8 cellular contexts compared by ENCODE assay signal in the genomic region with DNA sequence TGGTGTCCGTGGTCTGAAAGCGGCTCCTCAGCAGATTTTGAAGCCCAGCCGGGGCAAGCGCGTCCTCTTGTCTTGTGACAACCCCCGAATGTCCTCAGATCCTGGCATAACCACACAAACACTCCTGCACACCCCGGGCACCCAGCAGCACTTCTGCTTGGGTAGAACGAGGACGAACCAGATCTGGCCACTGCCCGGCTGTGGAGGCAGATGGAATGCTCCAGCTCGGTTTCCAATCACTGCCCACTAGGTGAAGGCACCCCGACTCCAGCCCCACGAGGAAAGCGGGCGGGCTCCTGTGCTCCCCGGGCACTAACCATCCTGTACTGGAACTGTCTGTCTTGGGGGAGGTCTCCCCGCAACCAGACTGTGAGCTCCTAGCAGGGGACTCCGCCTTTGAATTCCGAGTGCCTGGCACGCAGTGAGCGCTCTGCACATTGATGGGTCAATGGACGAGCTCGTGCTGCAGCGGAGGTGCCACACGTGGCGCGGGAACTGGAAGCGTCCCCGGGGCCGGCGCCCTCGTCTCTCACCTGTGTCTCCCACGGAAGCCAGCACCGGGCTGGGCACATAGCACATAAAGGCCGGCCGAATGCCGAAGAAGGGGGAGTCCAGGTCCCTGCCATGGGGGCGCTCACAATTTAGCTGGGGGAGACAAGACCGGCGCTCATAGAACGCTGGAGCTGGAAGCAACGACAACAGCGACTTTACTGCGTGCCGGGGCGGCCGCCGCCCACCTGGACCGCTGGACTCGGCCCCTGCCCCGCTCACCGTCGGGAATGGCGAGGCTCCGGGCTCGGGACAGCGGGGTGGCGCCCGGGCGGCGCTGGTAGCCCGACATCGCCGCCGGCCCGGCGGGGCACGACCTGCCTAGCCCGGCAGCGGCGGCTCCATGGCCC. TPM values are rescaled to one million over a fixed set of nuclear protein-coding genes. Genes with fewer than 3 reads are reported as not detected.
DNase-seq lines count a peak whose midpoint lies in the region; ATAC-seq and TF ChIP-seq lines count a peak whose summit lies in the region.

No MANE protein-coding gene starts in this region.

- peak; percentile 28 for ATAC-seq in HG02870 (IDR thresholded peaks at IDR 0.05; ENCODE audit: unreplicated experiment)
- ATAC-seq in activated naive CD4-positive, alpha-beta T cell treated with anti-CD3 and anti-CD28 coated beads, Interleukin-2, amount 50 U/mL, for 72 hours = peak; percentile 36 to 40

- peak; percentile 42 to 48 for DNase-seq in cardiac muscle cell (ENCODE audit: low read depth in 1 of 2, low spot score in 1 of 2)
- no peak for DNase-seq in cardiac septum (ENCODE audit: low spot score)
- peak in 1 of 2 donors; percentile 40 for DNase-seq in activated naive CD4-positive, alpha-beta T cell treated with anti-CD3 and anti-CD28 coated beads, Interleukin-2, amount 50 U/mL, for 72 hours (ENCODE audit: low spot score in 2 of 2)
- DNase-seq in left ventricle myocardium inferior = no peak
- no peak for DNase-seq in SHP77 (lab: John Stamatoyannopoulos, UW)

- H2AFZ ChIP-seq in OCI-LY1 (ENCODE audit: low read length) = no peak overlapping the region

- H3K9me2 ChIP-seq in OCI-LY1 (ENCODE audit: low read depth, low read length) = no peaks in the 10 kb centered on the region

- H3K36me3 ChIP-seq in cardiac muscle cell (peaks cover 38% of the 10 kb centered on the region), OCI-LY1 (ENCODE audit: insufficient read depth, low read length) (peaks cover 69% of the 10 kb centered on the region), left ventricle myocardium inferior (peaks cover 57% of the 10 kb centered on the region), rectal smooth muscle tissue (ENCODE audit: control insufficient read depth, insufficient read depth, low read length) (peaks cover 27% of the 10 kb centered on the region)

- TF ChIP-seq CTCF in cardiac muscle cell (IDR thresholded peaks at IDR 0.05; ENCODE audit: low read depth, low read length) (no peak), OCI-LY1 (IDR thresholded peaks at IDR 0.05; ENCODE audit: low read length) (no peak), left ventricle myocardium inferior (IDR thresholded peaks at IDR 0.05; ENCODE audit: borderline replicate concordance) (no peak)

- H3K4me1 ChIP-seq in cardiac muscle cell (ENCODE audit: low read depth) (peaks cover 12% of the 10 kb centered on the region), OCI-LY1 (ENCODE audit: insufficient read depth, low read length, severe bottlenecking) (peaks cover 31% of the 10 kb centered on the region), left ventricle myocardium inferior (peaks cover 44% of the 10 kb centered on the region), rectal smooth muscle tissue (ENCODE audit: control insufficient read depth, insufficient read depth, low read length) (peaks cover 11% of the 10 kb centered on the region)

- H3K4me3 ChIP-seq in cardiac muscle cell = peak overlapping the region; percentile 99
- peak overlapping the region; percentile 100 for H3K4me3 ChIP-seq in OCI-LY1 (ENCODE audit: low read depth, low read length, poor library complexity, severe bottlenecking)
- H3K4me3 ChIP-seq in left ventricle myocardium inferior = peak overlapping the region; percentile 97
- H3K4me3 ChIP-seq in rectal smooth muscle tissue (ENCODE audit: low read length) = peak overlapping the region; percentile 89

- H3K27ac Mint-ChIP-seq in activated naive CD4-positive, alpha-beta T cell treated with anti-CD3 and anti-CD28 coated beads, Interleukin-2, amount 50 U/mL, for 72 hours = peak overlapping the region; percentile 96 to 97

- no peaks in the 10 kb centered on the region for H4K20me1 ChIP-seq in OCI-LY1 (ENCODE audit: insufficient read depth, low read length)

- intact Hi-C loops in cardiac septum (cut with DNase I) = no loop called here
- intact Hi-C loops in left ventricle myocardium inferior (cut with micrococcal nuclease) = no loop called here

- peak overlapping the region; percentile 86 for H3K4me2 ChIP-seq in OCI-LY1 (ENCODE audit: low read length)

- H3K27me3 ChIP-seq in cardiac muscle cell (no peaks in the 10 kb centered on the region), OCI-LY1 (ENCODE audit: insufficient read depth, low read length) (no peaks in the 10 kb centered on the region), left ventricle myocardium inferior (ENCODE audit: low read depth) (no peaks in the 10 kb centered on the region), rectal smooth muscle tissue (ENCODE audit: control insufficient read depth, insufficient read depth, low read length) (no peaks in the 10 kb centered on the region)

- peak overlapping the region; percentile 99 for H3K9ac ChIP-seq in OCI-LY1 (ENCODE audit: low read length)
- peak overlapping the region; percentile 59 for H3K9ac ChIP-seq in rectal smooth muscle tissue (ENCODE audit: low read length)

- no peaks in the 10 kb centered on the region for H3K9me3 Mint-ChIP-seq in activated naive CD4-positive, alpha-beta T cell treated with anti-CD3 and anti-CD28 coated beads, Interleukin-2, amount 50 U/mL, for 72 hours

- no peaks in the 10 kb centered on the region for H3K9me3 ChIP-seq in cardiac muscle cell (ENCODE audit: low read depth)
- no peaks in the 10 kb centered on the region for H3K9me3 ChIP-seq in OCI-LY1 (ENCODE audit: low read length)
- no peaks in the 10 kb centered on the region for H3K9me3 ChIP-seq in left ventricle myocardium inferior (replicated peaks)

- peaks cover 26% of the 10 kb centered on the region for H3K79me2 ChIP-seq in OCI-LY1 (ENCODE audit: insufficient read depth, low read length)

- H3K27ac ChIP-seq in cardiac muscle cell (peak overlapping the region; percentile 61), OCI-LY1 (ENCODE audit: low read depth, low read length, poor library complexity, severe bottlenecking) (peak overlapping the region; percentile 63), left ventricle myocardium inferior (replicated peaks) (peak overlapping the region; percentile 88), rectal smooth muscle tissue (ENCODE audit: low read depth, low read length) (no peak overlapping the region)

- no peaks in the 10 kb centered on the region for H3F3A ChIP-seq in OCI-LY1 (ENCODE audit: insufficient read depth, low read length)

- H3K36me3 Mint-ChIP-seq in activated naive CD4-positive, alpha-beta T cell treated with anti-CD3 and anti-CD28 coated beads, Interleukin-2, amount 50 U/mL, for 72 hours = peaks cover 40 to 61% of the 10 kb centered on the region in 2 donors

RNA-seq across cellular contexts. Expression of a gene that starts 0.6 kb away (rescaled TPM):
- total RNA-seq in cardiac muscle cell = 25.6 and 38.3 TPM in 2 replicates
- polyA plus RNA-seq in cardiac muscle cell = 25.5 and 30.2 TPM in 2 replicates
- 23.1 TPM for total RNA-seq in cardiac septum
- 10 to 100 TPM; 52.2 to 75.4 TPM for total RNA-seq in activated naive CD4-positive, alpha-beta T cell treated with anti-CD3 and anti-CD28 coated beads, Interleukin-2, amount 50 U/mL, for 72 hours
- 20.1 TPM for total RNA-seq in left ventricle myocardium inferior

RNA-seq across cellular contexts. Expression of a gene that starts 0.7 kb away (rescaled TPM):
- total RNA-seq in cardiac muscle cell (73.5 and 74.5 TPM in 2 replicates), cardiac septum (68.9 TPM), left ventricle myocardium inferior (80.9 TPM)
- 128 and 146 TPM in 2 replicates for polyA plus RNA-seq in cardiac muscle cell
- 100 to 1,000 TPM in 1 of 2 donors, 10 to 100 TPM in 1; 94.1 to 110 TPM for total RNA-seq in activated naive CD4-positive, alpha-beta T cell treated with anti-CD3 and anti-CD28 coated beads, Interleukin-2, amount 50 U/mL, for 72 hours

RNA-seq across cellular contexts. Expression of a gene that starts 9.8 kb away (rescaled TPM):
- 9.6 and 12.7 TPM in 2 replicates for total RNA-seq in cardiac muscle cell
- polyA plus RNA-seq in cardiac muscle cell = 7.7 and 8.7 TPM in 2 replicates
- 3.9 TPM for total RNA-seq in cardiac septum
- 10 to 100 TPM; 12.5 to 16.7 TPM for total RNA-seq in activated naive CD4-positive, alpha-beta T cell treated with anti-CD3 and anti-CD28 coated beads, Interleukin-2, amount 50 U/mL, for 72 hours
- total RNA-seq in left ventricle myocardium inferior = 5.2 TPM

RNA-seq across cellular contexts. Expression of a gene that starts 29.8 kb away (rescaled TPM):
- total RNA-seq in cardiac muscle cell (19.2 and 26.8 TPM in 2 replicates), cardiac septum (14.2 TPM), left ventricle myocardium inferior (10.6 TPM)
- polyA plus RNA-seq in cardiac muscle cell = 14.9 and 19.5 TPM in 2 replicates
- 10 to 100 TPM; 14.4 to 16.0 TPM for total RNA-seq in activated naive CD4-positive, alpha-beta T cell treated with anti-CD3 and anti-CD28 coated beads, Interleukin-2, amount 50 U/mL, for 72 hours

RNA-seq across cellular contexts. Expression of a gene that starts 36.3 kb away (rescaled TPM):
- total RNA-seq in cardiac muscle cell = 0.46 and 2.1 TPM in 2 replicates
- polyA plus RNA-seq in cardiac muscle cell = 2.1 TPM in 2 replicates
- 0.70 TPM for total RNA-seq in cardiac septum
- total RNA-seq in activated naive CD4-positive, alpha-beta T cell treated with anti-CD3 and anti-CD28 coated beads, Interleukin-2, amount 50 U/mL, for 72 hours = 1 to 10 TPM; 1.3 to 1.7 TPM
- 1.2 TPM for total RNA-seq in left ventricle myocardium inferior

Comparison
In these comparisons a context has a peak if more than half of its experiments do, and no peak if none do; other contexts are left out.
1. DNase-seq: peak in cardiac muscle cell (2 of 2); none in cardiac septum (single experiment), left ventricle myocardium inferior (single experiment) and SHP77 (0 of 2).
2. Peak in every context shown above with its lines, with median percentiles within 50 percentile points of each other: H3K4me3 ChIP-seq.